In genomic region chr1:168719306-168720111, GRCh38 we compare ENCODE assay signal across 13 cellular contexts. TPM values are rescaled to one million over a fixed set of nuclear protein-coding genes. Genes with fewer than 3 reads are reported as not detected.
A peak's percentile ranks its signal among the peaks of the same experiment; 100 is the strongest.
DNase-seq lines count a peak whose midpoint lies in the region; ATAC-seq and TF ChIP-seq lines count a peak whose summit lies in the region.
"Had no signal": no experiment of that assay in that cellular context is flagged by ENCODE, and none has a peak within 500 bp of the region (broad histone marks: within the 10 kb centered on the region; RNA-seq: fewer than 3 reads in every experiment).

No MANE protein-coding gene starts in this region.

- no peak overlapping the region for H3K4me3 Mint-ChIP-seq in chondrocyte (ENCODE audit: unreplicated experiment)
- no peak overlapping the region for H3K4me3 Mint-ChIP-seq in naive thymus-derived CD8-positive, alpha-beta T cell
- H3K4me3 Mint-ChIP-seq: endodermal cell; memory B cell; stimulated activated naive CD8-positive, alpha-beta T cell treated with anti-CD3 and anti-CD28 coated beads, Interleukin-15, Interleukin-2, amounts not matched to agents 100 ng/mL and 50 ng/mL, for 24 hours; T-helper 17 cell had no signal

- DNase-seq in fibroblast of pulmonary artery (ENCODE audit: low read depth): peak; percentile 8
- DNase-seq in activated CD4-positive, alpha-beta T cell treated with anti-CD3 and anti-CD28 coated beads for 1 hour: no peak
- DNase-seq in chondrocyte (ENCODE audit: low spot score): no peak
- DNase-seq in naive thymus-derived CD8-positive, alpha-beta T cell: no peak
- no peak for DNase-seq in NOMO-1 treated with DMSO at 0.1 percent for 48 hours (lab: John Stamatoyannopoulos, UW; ENCODE audit: unreplicated experiment)
- DNase-seq: endodermal cell, NCI-H1694 treated with DMSO at 0.1 percent for 48 hours, T-helper 17 cell had no signal

- H3K4me1 Mint-ChIP-seq in chondrocyte (ENCODE audit: low read depth): peaks cover 14% of the 10 kb centered on the region
- H3K4me1 Mint-ChIP-seq in naive thymus-derived CD8-positive, alpha-beta T cell: no peaks in the 10 kb centered on the region
- H3K4me1 Mint-ChIP-seq: memory B cell, T-helper 17 cell had no signal

- H3K36me3 Mint-ChIP-seq in chondrocyte (ENCODE audit: low read depth): no peaks in the 10 kb centered on the region
- H3K36me3 Mint-ChIP-seq in naive thymus-derived CD8-positive, alpha-beta T cell: no peaks in the 10 kb centered on the region
- H3K36me3 Mint-ChIP-seq: memory B cell had no signal

- H3K4me3 ChIP-seq in fibroblast of pulmonary artery (replicated peaks; ENCODE audit: low read depth, low read length): no peak overlapping the region

- ATAC-seq in GM18498 (IDR thresholded peaks at IDR 0.05; ENCODE audit: unreplicated experiment): peak; percentile 85
- peak; percentile 79 for ATAC-seq in GM21447 (IDR thresholded peaks at IDR 0.05; ENCODE audit: unreplicated experiment)
- ATAC-seq in HG03442 (IDR thresholded peaks at IDR 0.05; ENCODE audit: unreplicated experiment): peak; percentile 76
- no peak for ATAC-seq in naive thymus-derived CD8-positive, alpha-beta T cell
- ATAC-seq: T-helper 17 cell had no signal

- H3K9me3 Mint-ChIP-seq in chondrocyte (ENCODE audit: low read depth): no peaks in the 10 kb centered on the region
- no peaks in the 10 kb centered on the region for H3K9me3 Mint-ChIP-seq in naive thymus-derived CD8-positive, alpha-beta T cell
- H3K9me3 Mint-ChIP-seq: endodermal cell; memory B cell; stimulated activated naive CD8-positive, alpha-beta T cell treated with anti-CD3 and anti-CD28 coated beads, Interleukin-15, Interleukin-2, amounts not matched to agents 100 ng/mL and 50 ng/mL, for 24 hours had no signal

- no peak overlapping the region for H3K27ac Mint-ChIP-seq in chondrocyte (ENCODE audit: unreplicated experiment)
- no peak overlapping the region for H3K27ac Mint-ChIP-seq in naive thymus-derived CD8-positive, alpha-beta T cell
- H3K27ac Mint-ChIP-seq: endodermal cell; memory B cell; stimulated activated naive CD8-positive, alpha-beta T cell treated with anti-CD3 and anti-CD28 coated beads, Interleukin-15, Interleukin-2, amounts not matched to agents 100 ng/mL and 50 ng/mL, for 24 hours; T-helper 17 cell had no signal

- TF ChIP-seq CTCF in fibroblast of pulmonary artery (IDR thresholded peaks at IDR 0.05; ENCODE audit: low read length, missing control alignments) (no peak), chondrocyte (IDR thresholded peaks at IDR 0.05) (no peak)

- H3K27me3 Mint-ChIP-seq in chondrocyte (ENCODE audit: low read depth): no peaks in the 10 kb centered on the region
- H3K27me3 Mint-ChIP-seq in naive thymus-derived CD8-positive, alpha-beta T cell: peaks cover 0 to 11% (median 1%) of the 10 kb centered on the region in 5 donors

- POLR2A ChIA-PET in naive thymus-derived CD8-positive, alpha-beta T cell (lab: Charles Lee): no interaction called here

RNA-seq across cellular contexts. Expression of gene DPT, which starts 9.5 kb away (rescaled TPM):
- total RNA-seq in chondrocyte: 11.3 to 30.2 TPM (median 13.0 TPM) in 3 replicates
- total RNA-seq in naive thymus-derived CD8-positive, alpha-beta T cell: not detected
- polyA plus RNA-seq in naive thymus-derived CD8-positive, alpha-beta T cell: not detected
- total RNA-seq: endodermal cell, T-helper 17 cell had no signal

Comparison
In these comparisons a context has a peak if more than half of its experiments do, and no peak if none do; other contexts are left out.
1. ATAC-seq: peak in GM18498 (single experiment), GM21447 (single experiment) and HG03442 (single experiment); none in naive thymus-derived CD8-positive, alpha-beta T cell (0 of 2).
2. RNA of gene DPT, which starts 9.5 kb away (total RNA-seq): 11.3 to 30.2 TPM in chondrocyte; not detected in naive thymus-derived CD8-positive, alpha-beta T cell; every median in the first group is over 10 times any median in the second.